In genomic region chr6:113489946-113490345, GRCh38 we compare ENCODE assay signal across 17 cellular contexts.
A peak's percentile ranks its signal among the peaks of the same experiment; 100 is the strongest.
DNase-seq lines count a peak whose midpoint lies in the region; FAIRE-seq and TF ChIP-seq lines count a peak whose summit lies in the region.
"Had no signal": no experiment of that assay in that cellular context is flagged by ENCODE, and none has a peak within 500 bp of the region (broad histone marks: within the 10 kb centered on the region; RNA-seq: fewer than 3 reads in every experiment).

No MANE protein-coding gene starts in this region.

- no peak overlapping the region for H4K91ac ChIP-seq in H9 (ENCODE audit: insufficient read length, low read depth, low read length)

- H3K79me1 ChIP-seq in H9 (ENCODE audit: insufficient read depth, low read depth, low read length, poor library complexity, severe bottlenecking), result no peaks in the 10 kb centered on the region

- no peaks in the 10 kb centered on the region for H3K79me2 ChIP-seq in H9 (ENCODE audit: insufficient read depth, low read length)
- no peaks in the 10 kb centered on the region for H3K79me2 ChIP-seq in endothelial cell of umbilical vein (ENCODE audit: control insufficient read depth, insufficient read depth, low read length)

- H3K9me3 Mint-ChIP-seq in H9, result no peaks in the 10 kb centered on the region
- H3K9me3 Mint-ChIP-seq: CD4-positive, alpha-beta memory T cell had no signal

- H2AFZ ChIP-seq in H9 (ENCODE audit: low read length) (no peak overlapping the region), endothelial cell of umbilical vein (ENCODE audit: low read depth, low read length) (peak overlapping the region; percentile 24)

- intact Hi-C loops in endothelial cell of umbilical vein (cut with micrococcal nuclease), result no loop called here

- peak; percentile 73 for DNase-seq in AG10803 (ENCODE audit: low read depth)
- DNase-seq in H9, result no peak
- DNase-seq in endothelial cell of umbilical vein (ENCODE audit: low read depth, low spot score), result peak; percentile 70
- DNase-seq in stimulated activated naive CD4-positive, alpha-beta T cell treated with Interleukin-2 at 50 U/mL for 16 hours (lab: John Stamatoyannopoulos, UW), result no peak
- no peak for DNase-seq in NK-92 (lab: John Stamatoyannopoulos, UW; ENCODE audit: unreplicated experiment)
- no peak for DNase-seq in SW480 (ENCODE audit: low spot score)
- no peak for DNase-seq in islet precursor cell
- DNase-seq: BE2C; CD4-positive, alpha-beta memory T cell; KG1; NCI-H1417 treated with DMSO at 0.1 percent for 48 hours; NCI-H2171 treated with DMSO at 0.1 percent for 48 hours; NCI-H510A; NCI-H82 had no signal

- no TSS peak for BruUV-seq in endothelial cell of umbilical vein (replicated peaks; lab: Mats Ljungman, UMichigan)

- TF ChIP-seq CTCF in AG10803 (conservative IDR thresholded peaks at IDR 0.05; ENCODE audit: low read length) (no peak), H9 (conservative IDR thresholded peaks at IDR 0.05) (no peak), endothelial cell of umbilical vein (IDR thresholded peaks at IDR 0.05; ENCODE audit: extremely low read depth in 1 of 2, insufficient read depth in 1 of 2, low read depth in 1 of 2, low read length in 2 of 2) (no peak)

- H3K9ac ChIP-seq in H9 (ENCODE audit: extremely low read depth, insufficient read length, low read length), result no peak overlapping the region
- no peak overlapping the region for H3K9ac ChIP-seq in endothelial cell of umbilical vein (replicated peaks; ENCODE audit: extremely low read depth, insufficient read depth, low read length)
- no peak overlapping the region for H3K9ac ChIP-seq in rectal smooth muscle tissue (ENCODE audit: low read length)

- H3K56ac ChIP-seq in H9 (ENCODE audit: insufficient read length, low read depth, low read length), result no peak overlapping the region

- CTCF ChIA-PET in endothelial cell of umbilical vein (lab: Charles Lee), result interaction anchor here (0.8 to 2.2 kb wide), 10 partner anchors 11 to 369 kb away, joined by 3 to 12 read pairs (median 3); no protein-coding TSS in a partner anchor

- no peaks in the 10 kb centered on the region for H4K20me1 ChIP-seq in H9 (ENCODE audit: control insufficient read depth, insufficient read depth, insufficient read length)
- no peaks in the 10 kb centered on the region for H4K20me1 ChIP-seq in endothelial cell of umbilical vein (replicated peaks; ENCODE audit: control insufficient read depth, extremely low read depth, insufficient read depth, low read length)

- no CpG with 5 or more reads among the region's 1 CpG for WGBS in H9 (ENCODE audit: extremely low coverage, insufficient read length, low lambda C conversion rate)

- peak; percentile 8 for FAIRE-seq in endothelial cell of umbilical vein (lab: Jason Lieb, UNC)
- FAIRE-seq: H54, HepG2 had no signal

- H2BK20ac ChIP-seq in H9 (ENCODE audit: low read depth, low read length, poor library complexity, severe bottlenecking), result no peak overlapping the region

- no peak overlapping the region for H3K18ac ChIP-seq in H9 (ENCODE audit: insufficient read length, low read depth, low read length)

- H3K27me3 Mint-ChIP-seq in H9 (ENCODE audit: low read depth), result no peaks in the 10 kb centered on the region; the same call in none of the 2 replicates

- H3K4me2 ChIP-seq in H9 (ENCODE audit: insufficient read depth, insufficient read length, low read length) (no peak overlapping the region), endothelial cell of umbilical vein (ENCODE audit: insufficient read depth, low read length) (no peak overlapping the region)

- H3K27me3 ChIP-seq in H9 (ENCODE audit: insufficient read depth, low read length) (no peaks in the 10 kb centered on the region), endothelial cell of umbilical vein (ENCODE audit: control insufficient read depth in 2 of 2, insufficient read depth in 2 of 2, low read length in 2 of 2) (no peaks in the 10 kb centered on the region), rectal smooth muscle tissue (ENCODE audit: control insufficient read depth, insufficient read depth, low read length) (no peaks in the 10 kb centered on the region)
- H3K27me3 ChIP-seq: BE2C had no signal

- H3K23me2 ChIP-seq in H9 (ENCODE audit: insufficient read length, low read depth, low read length, poor library complexity, severe bottlenecking), result no peaks in the 10 kb centered on the region

- H4K5ac ChIP-seq in H9 (ENCODE audit: insufficient read length, low read depth, low read length), result no peak overlapping the region

- H3K36me3 ChIP-seq in endothelial cell of umbilical vein (ENCODE audit: control insufficient read depth in 2 of 2, extremely low read depth in 1 of 2, insufficient read depth in 2 of 2, low read length in 2 of 2) (no peaks in the 10 kb centered on the region), rectal smooth muscle tissue (ENCODE audit: control insufficient read depth, insufficient read depth, low read length) (no peaks in the 10 kb centered on the region)
- H3K36me3 ChIP-seq: BE2C had no signal

- no peaks in the 10 kb centered on the region for H3K9me3 ChIP-seq in H9 (ENCODE audit: control insufficient read depth, low read depth, low read length)
- H3K9me3 ChIP-seq in endothelial cell of umbilical vein (replicated peaks; ENCODE audit: control insufficient read depth, insufficient read depth, low read length), result no peaks in the 10 kb centered on the region
- H3K9me3 ChIP-seq: BE2C had no signal

- H3T11ph ChIP-seq in H9 (ENCODE audit: low read length), result no peak overlapping the region

- H3K23ac ChIP-seq in H9 (ENCODE audit: insufficient read length, low read depth, low read length), result no peak overlapping the region

- H2BK5ac ChIP-seq in H9 (ENCODE audit: insufficient read length, low read length), result no peak overlapping the region

- no peak overlapping the region for H3K4ac ChIP-seq in H9 (ENCODE audit: low read depth, low read length)

- TF ChIP-seq POLR2A in endothelial cell of umbilical vein (IDR thresholded peaks at IDR 0.05; ENCODE audit: low read depth, low read length), result no peak

- H2AK5ac ChIP-seq in H9 (ENCODE audit: insufficient read length, low read length), result peak overlapping the region; percentile 8

- H3K9me1 ChIP-seq in endothelial cell of umbilical vein (replicated peaks; ENCODE audit: control insufficient read depth, extremely low read depth, insufficient read depth, low read length), result no peaks in the 10 kb centered on the region

- H4K8ac ChIP-seq in H9 (replicated peaks; ENCODE audit: insufficient read length, low read depth, low read length), result no peak overlapping the region

- no peaks in the 10 kb centered on the region for H3K4me1 Mint-ChIP-seq in H9
- H3K4me1 Mint-ChIP-seq: CD4-positive, alpha-beta memory T cell had no signal

- POLR2A ChIA-PET in endothelial cell of umbilical vein (lab: Charles Lee), result no interaction called here

- H3K36me3 Mint-ChIP-seq in H9 (ENCODE audit: insufficient read depth in 1 of 3, low read depth in 3 of 3), result no peaks in the 10 kb centered on the region
- H3K36me3 Mint-ChIP-seq: CD4-positive, alpha-beta memory T cell had no signal

- dilution Hi-C loops in endothelial cell of umbilical vein (cut with MboI; ENCODE audit: extremely low pct_ligation_motif_present, low sequenced_read_pairs), result no loop called here

- H3K4me3 ChIP-seq in AG10803 (ENCODE audit: low read length) (no peak overlapping the region), endothelial cell of umbilical vein (replicated peaks in 1 of 3; ENCODE audit: insufficient read depth in 1 of 3, low read depth in 1 of 3, low read length in 3 of 3) (no peak overlapping the region), rectal smooth muscle tissue (ENCODE audit: low read length) (no peak overlapping the region)

- H3K4me3 Mint-ChIP-seq in H9, result no peak overlapping the region
- H3K4me3 Mint-ChIP-seq: CD4-positive, alpha-beta memory T cell had no signal

- H3K14ac ChIP-seq in H9 (ENCODE audit: insufficient read depth, low read length), result no peak overlapping the region

- H3K27ac Mint-ChIP-seq in H9, result no peak overlapping the region
- H3K27ac Mint-ChIP-seq: CD4-positive, alpha-beta memory T cell had no signal

- no peak overlapping the region for H2BK15ac ChIP-seq in H9 (ENCODE audit: low read depth, low read length)

- H3K27ac ChIP-seq in H9 (ENCODE audit: insufficient read length, low read depth, low read length) (no peak overlapping the region), endothelial cell of umbilical vein (ENCODE audit: insufficient read depth, low read depth, low read length) (no peak overlapping the region), rectal smooth muscle tissue (ENCODE audit: low read depth, low read length) (peak overlapping the region; percentile 0)

- H2BK120ac ChIP-seq in H9 (ENCODE audit: low read depth, low read length, poor library complexity, severe bottlenecking), result no peak overlapping the region

- H2BK12ac ChIP-seq in H9 (ENCODE audit: insufficient read length, low read depth, low read length), result no peak overlapping the region

- H3K4me1 ChIP-seq in H9 (ENCODE audit: insufficient read depth, low read length) (no peaks in the 10 kb centered on the region), endothelial cell of umbilical vein (ENCODE audit: control insufficient read depth, extremely low read depth, insufficient read depth, low read length) (peaks cover 5% of the 10 kb centered on the region), rectal smooth muscle tissue (ENCODE audit: control insufficient read depth, insufficient read depth, low read length) (no peaks in the 10 kb centered on the region)
- H3K4me1 ChIP-seq: BE2C had no signal

TF ChIP-seq in endothelial cell of umbilical vein, 7 proteins besides CTCF, POLR2A, EP300 and RAD21:
- no peak for TF ChIP-seq POLR2AphosphoS5 (IDR thresholded peaks at IDR 0.05; ENCODE audit: insufficient read depth, low read depth, low read length)
- no peak for TF ChIP-seq JUN (IDR thresholded peaks at IDR 0.05; ENCODE audit: borderline replicate concordance, insufficient read depth, insufficient read length, low read depth)
- TF ChIP-seq EZH2 (IDR thresholded peaks at IDR 0.05; ENCODE audit: borderline replicate concordance, low read depth, low read length, severe bottlenecking), result no peak
- TF ChIP-seq MAX (IDR thresholded peaks at IDR 0.05; ENCODE audit: insufficient read depth, insufficient read length), result no peak
- TF ChIP-seq MYC (IDR thresholded peaks at IDR 0.05; ENCODE audit: low read depth, low read length), result no peak
- TF ChIP-seq GATA2 (IDR thresholded peaks at IDR 0.05; ENCODE audit: insufficient read depth, insufficient read length, low read depth, low read length), result no peak
- no peak for TF ChIP-seq FOS (IDR thresholded peaks at IDR 0.05; ENCODE audit: borderline replicate concordance, insufficient read depth, low read length)

Comparison
In these comparisons a context has a peak if more than half of its experiments do, and no peak if none do; other contexts are left out.
1. DNase-seq: peak in AG10803 (single experiment) and endothelial cell of umbilical vein (single experiment); none in H9 (single experiment), stimulated activated naive CD4-positive, alpha-beta T cell treated with Interleukin-2 at 50 U/mL for 16 hours (single experiment), NK-92 (single experiment), SW480 (single experiment) and islet precursor cell (single experiment).